In the genomic region with DNA sequence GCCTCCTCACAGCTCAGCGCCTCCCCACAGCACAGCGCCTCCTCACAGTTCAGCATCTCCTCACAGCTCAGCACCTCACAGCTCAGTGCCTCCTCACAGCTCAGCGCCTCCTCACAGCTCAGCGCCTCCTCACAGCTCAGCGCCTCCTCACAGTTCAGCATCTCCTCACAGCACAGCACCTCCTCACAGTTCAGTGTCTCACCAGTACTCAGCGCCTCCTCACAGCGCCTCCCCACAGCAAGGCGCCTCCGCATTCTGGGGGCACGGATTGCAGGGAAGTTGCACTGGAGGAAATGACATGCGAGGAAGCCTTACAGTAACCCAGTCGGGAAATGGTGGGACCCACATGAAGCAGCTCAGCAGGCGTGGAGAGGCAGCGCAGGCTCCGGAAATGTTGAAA, we compare ENCODE assay signal across 26 cellular contexts.
DNase-seq lines count a peak whose midpoint lies in the region; ATAC-seq and TF ChIP-seq lines count a peak whose summit lies in the region.
"Had no signal": no experiment of that assay in that cellular context is flagged by ENCODE, and none has a peak within 500 bp of the region (broad histone marks: within the 10 kb centered on the region; RNA-seq: fewer than 3 reads in every experiment).

No MANE protein-coding gene starts in this region.

- H3K9me2 ChIP-seq in PC-3 (replicated peaks; ENCODE audit: low read length), result no peaks in the 10 kb centered on the region

- no peaks in the 10 kb centered on the region for H3F3A ChIP-seq in PC-3 (ENCODE audit: low read length, unreplicated experiment)

- DNase-seq in Daoy (ENCODE audit: low read depth) (peak; percentile 25), neural crest cell (ENCODE audit: low read depth, low spot score) (no peak), GM13977 (ENCODE audit: low spot score) (no peak), PC-3 (no peak), omental fat pad (ENCODE audit: low spot score) (no peak)
- DNase-seq: Caco-2; CD8-positive, alpha-beta T cell; DMS 273 treated with DMSO at 0.1 percent for 48 hours; DMS79 treated with DMSO at 0.1 percent for 48 hours; HFFc6; KBM-7; MG63; NCI-H1105 treated with DMSO at 0.1 percent for 48 hours; NCI-H146; NCI-H2029 treated with DMSO at 0.1 percent for 48 hours; NCI-H446 treated with DMSO at 0.1 percent for 48 hours; NCI-H526; NCI-H82; Right ventricle myocardium superior; RPMI8226 had no signal

- H3K4me2 ChIP-seq in PC-3 (ENCODE audit: low read length), result no peak overlapping the region

- no peaks in the 10 kb centered on the region for H3K9me3 ChIP-seq in PC-3 (ENCODE audit: low read length)
- H3K9me3 ChIP-seq: Caco-2, HAP-1, MG63, SJSA1 had no signal

- no peak overlapping the region for H2AFZ ChIP-seq in PC-3 (ENCODE audit: low read length)

- intact Hi-C loops in PC-3 (cut with micrococcal nuclease), result no loop called here

- H3K4me3 ChIP-seq in PC-3 (ENCODE audit: low read length), result no peak overlapping the region
- H3K4me3 ChIP-seq: HAP-1, MG63, SJSA1 had no signal

- H3K27ac Mint-ChIP-seq in brain (peak overlapping the region in 4 of 5 experiments; percentile 47 to 93 (median 66)), neural crest cell (ENCODE audit: unreplicated experiment) (peak overlapping the region; percentile 27)
- H3K27ac Mint-ChIP-seq: B cell; CD8-positive, alpha-beta T cell; HFFc6 had no signal

- no peaks in the 10 kb centered on the region for H3K4me1 ChIP-seq in PC-3 (ENCODE audit: insufficient read depth, low read length)
- H3K4me1 ChIP-seq: Caco-2, HAP-1, SJSA1 had no signal

- BruUV-seq in PC-3 (replicated peaks; lab: Mats Ljungman, UMichigan), result no TSS peak

- H3K9me3 Mint-ChIP-seq in brain, result peaks cover 0 to 4% (median 0%) of the 10 kb centered on the region in 5 experiments
- H3K9me3 Mint-ChIP-seq in neural crest cell, result peaks cover 10% of the 10 kb centered on the region
- H3K9me3 Mint-ChIP-seq: CD8-positive, alpha-beta T cell had no signal

- in situ Hi-C loops in GM13977 (cut with MboI; ENCODE audit: low pct_unique_long_range_greater_than_20kb, low sequenced_read_pairs, unreplicated experiment), result no loop called here

- no peaks in the 10 kb centered on the region for H3K27me3 ChIP-seq in PC-3 (ENCODE audit: low read length)
- H3K27me3 ChIP-seq: SJSA1 had no signal

- H4K20me1 ChIP-seq in PC-3 (ENCODE audit: low read length), result no peaks in the 10 kb centered on the region

- H3K4me3 Mint-ChIP-seq in brain (peak overlapping the region in 1 of 5 experiments; percentile 8), neural crest cell (no peak overlapping the region)
- H3K4me3 Mint-ChIP-seq: B cell; CD8-positive, alpha-beta T cell; HFFc6 had no signal

- H3K27me3 Mint-ChIP-seq in brain, result peaks cover 2% of the 10 kb centered on the region
- no peaks in the 10 kb centered on the region for H3K27me3 Mint-ChIP-seq in neural crest cell (ENCODE audit: low read depth)

- ATAC-seq in PC-3 (no peak), omental fat pad (ENCODE audit: low FRiP score) (no peak)
- ATAC-seq in activated CD4-positive, CD25-positive, alpha-beta regulatory T cell treated with anti-CD3 and anti-CD28 coated beads, Interleukin-2, amount 50 U/mL, for 24 hours, result no peak
- ATAC-seq: CD8-positive, alpha-beta T cell had no signal

- no peak overlapping the region for H3K27ac ChIP-seq in PC-3 (ENCODE audit: low read length)
- H3K27ac ChIP-seq: C4-2B, SJSA1 had no signal

- H3K36me3 ChIP-seq in PC-3 (ENCODE audit: low read depth, low read length), result no peaks in the 10 kb centered on the region
- H3K36me3 ChIP-seq: HAP-1, MG63, SJSA1 had no signal

- POLR2A ChIA-PET in PC-3 (lab: Charles Lee; ENCODE audit: unreplicated experiment), result no interaction called here

- H3K9ac ChIP-seq in PC-3 (ENCODE audit: low read length), result no peak overlapping the region

- CTCF ChIA-PET in PC-3 (lab: Charles Lee), result no interaction called here

- H3K79me2 ChIP-seq in PC-3 (ENCODE audit: low read length), result no peaks in the 10 kb centered on the region

- TF ChIP-seq CTCF in brain (conservative IDR thresholded peaks at IDR 0.05), result no peak
- TF ChIP-seq CTCF in neural crest cell (conservative IDR thresholded peaks at IDR 0.05), result no peak
- TF ChIP-seq CTCF in GM13977 (IDR thresholded peaks at IDR 0.05; ENCODE audit: extremely low read depth, insufficient read depth, missing control alignments), result no peak
- no peak for TF ChIP-seq CTCF in PC-3 (conservative IDR thresholded peaks at IDR 0.05; ENCODE audit: low read depth, low read length)
- TF ChIP-seq CTCF in omental fat pad (IDR thresholded peaks at IDR 0.05), result no peak

- H3K4me1 Mint-ChIP-seq in brain (peaks cover 20% of the 10 kb centered on the region), neural crest cell (peaks cover 5% of the 10 kb centered on the region)
- H3K4me1 Mint-ChIP-seq: B cell had no signal

- no peaks in the 10 kb centered on the region for H3K36me3 Mint-ChIP-seq in brain
- H3K36me3 Mint-ChIP-seq in neural crest cell (ENCODE audit: low read depth), result peaks cover 2% of the 10 kb centered on the region
- H3K36me3 Mint-ChIP-seq: CD8-positive, alpha-beta T cell had no signal
